Comparison of ENCODE assay signal across 2 cellular contexts in genomic region chr19:48968179-48968661, GRCh38.
TF ChIP-seq lines count a peak whose summit lies in the region.

No MANE protein-coding gene starts in this region.

TF ChIP-seq in A549, 52 proteins besides CTCF, POLR2A, EP300 and RAD21 (continued from another document and continues in another):
- no peak for TF ChIP-seq ATOH8 (CRISPR knock-in tag; IDR thresholded peaks at IDR 0.05; ENCODE audit: low read depth)
- TF ChIP-seq MYC (IDR thresholded peaks at IDR 0.05; ENCODE audit: borderline replicate concordance, low read length), result no peak
- no peak for TF ChIP-seq HES2 (IDR thresholded peaks at IDR 0.05)
- no peak for TF ChIP-seq ZNF302 (CRISPR knock-in tag; IDR thresholded peaks at IDR 0.05)
- TF ChIP-seq ZFP36 (IDR thresholded peaks at IDR 0.05; ENCODE audit: borderline replicate concordance, partially characterized antibody), result no peak
- no peak for TF ChIP-seq ELK1 (IDR thresholded peaks at IDR 0.05; ENCODE audit: low read depth, low read length)
- no peak for TF ChIP-seq RNF2 (IDR thresholded peaks at IDR 0.05; ENCODE audit: borderline replicate concordance, low read depth)
- TF ChIP-seq HEYL (CRISPR knock-in tag; IDR thresholded peaks at IDR 0.05), result peak; percentile 6; the same call in 1 of the 2 replicates
- no peak for TF ChIP-seq USF2 (IDR thresholded peaks at IDR 0.05)
- TF ChIP-seq NFE2L2 (conservative IDR thresholded peaks at IDR 0.05; ENCODE audit: low read length), result no peak
- TF ChIP-seq MAFK (IDR thresholded peaks at IDR 0.05; ENCODE audit: partially characterized antibody), result no peak
- TF ChIP-seq FOSB (CRISPR knock-in tag; IDR thresholded peaks at IDR 0.05), result peak; percentile 82
- peak; percentile 91; the same call in 1 of the 2 replicates for TF ChIP-seq HOXA7 (CRISPR knock-in tag; IDR thresholded peaks at IDR 0.05)
- TF ChIP-seq TFCP2L1 (CRISPR knock-in tag; IDR thresholded peaks at IDR 0.05), result peak; percentile 83; the same call in 1 of the 2 replicates
- no peak for TF ChIP-seq JUN (IDR thresholded peaks at IDR 0.05)
- TF ChIP-seq PHF8 (IDR thresholded peaks at IDR 0.05; ENCODE audit: borderline replicate concordance, low read depth), result no peak
- TF ChIP-seq HOXB5 (CRISPR knock-in tag; IDR thresholded peaks at IDR 0.05), result peak; percentile 71; the same call in 1 of the 2 replicates
- TF ChIP-seq FOXS1 (CRISPR knock-in tag; IDR thresholded peaks at IDR 0.05), result 0 out of 2 replicates have a peak, but pooled peaks have one; percentile 39
- no peak for TF ChIP-seq FOSL2 (IDR thresholded peaks at IDR 0.05)
- TF ChIP-seq FOSL2 (CRISPR knock-in tag; IDR thresholded peaks at IDR 0.05), result no peak
- no peak for TF ChIP-seq CBX8 (IDR thresholded peaks at IDR 0.05)
- TF ChIP-seq POLR2AphosphoS2 (conservative IDR thresholded peaks at IDR 0.05; ENCODE audit: low read length), result peak; percentile 84
- TF ChIP-seq BHLHE40 (IDR thresholded peaks at IDR 0.05; ENCODE audit: low read depth, low read length), result no peak
- no peak for TF ChIP-seq ESRRA (IDR thresholded peaks at IDR 0.05; ENCODE audit: borderline replicate concordance, low read length)
- no peak for TF ChIP-seq NR3C1 (IDR thresholded peaks at IDR 0.05)
- no peak for TF ChIP-seq SMC3 (IDR thresholded peaks at IDR 0.05)
- no peak for TF ChIP-seq KDM5A (IDR thresholded peaks at IDR 0.05)
- TF ChIP-seq REST (IDR thresholded peaks at IDR 0.05), result no peak
- peak; percentile 78 for TF ChIP-seq TP53 (CRISPR knock-in tag; IDR thresholded peaks at IDR 0.05)
- no peak for TF ChIP-seq NPAS2 (CRISPR knock-in tag; IDR thresholded peaks at IDR 0.05; ENCODE audit: borderline replicate concordance)
- TF ChIP-seq BCL3 (IDR thresholded peaks at IDR 0.05), result no peak
- peak; percentile 96 for TF ChIP-seq RARB (CRISPR knock-in tag; IDR thresholded peaks at IDR 0.05)

TF ChIP-seq in GM23338, 12 proteins besides CTCF, POLR2A, EP300 and RAD21 (continued from another document):
- TF ChIP-seq REST (IDR thresholded peaks at IDR 0.05; ENCODE audit: unreplicated experiment) (no peak), ZNF462 (CRISPR knock-in tag; IDR thresholded peaks at IDR 0.05) (no peak), STAT1 (IDR thresholded peaks at IDR 0.05; ENCODE audit: unreplicated experiment) (no peak), JUNB (IDR thresholded peaks at IDR 0.05; ENCODE audit: unreplicated experiment) (no peak), ZNF114 (CRISPR knock-in tag; IDR thresholded peaks at IDR 0.05) (no peak), ETS1 (IDR thresholded peaks at IDR 0.05) (no peak), NANOG (IDR thresholded peaks at IDR 0.05; ENCODE audit: borderline replicate concordance) (no peak)
